In the genomic region with DNA sequence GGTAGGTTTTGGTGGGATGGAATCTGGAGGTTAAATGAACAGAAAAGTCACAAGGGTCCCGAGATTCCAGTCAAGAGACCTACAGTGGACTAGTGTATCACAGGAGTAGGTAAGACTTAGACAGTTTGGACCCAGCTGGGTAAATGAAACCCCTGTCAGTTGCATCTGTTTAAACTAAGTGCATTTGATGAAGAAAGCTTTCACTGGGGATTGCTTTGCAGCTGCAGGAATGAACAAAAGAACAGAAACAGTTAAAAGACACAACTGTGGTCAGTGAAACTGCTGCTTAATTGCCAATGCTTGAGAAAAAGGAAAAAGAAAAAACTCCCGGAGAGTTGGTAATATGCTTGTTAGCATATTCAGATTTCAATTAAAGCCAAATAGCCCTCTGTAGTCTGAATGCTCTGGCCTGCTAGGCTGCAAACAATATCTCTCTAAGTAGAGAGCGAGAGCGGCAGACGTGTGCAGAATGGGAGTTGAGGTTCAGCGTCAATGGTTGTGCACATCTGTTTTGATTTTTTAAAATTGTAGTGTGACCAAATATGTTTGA, we compare ENCODE assay signal across 1 cellular context.
TF ChIP-seq lines count a peak whose summit lies in the region.

No MANE protein-coding gene starts in this region.

TF ChIP-seq in H1, 55 proteins besides CTCF, POLR2A, EP300 and RAD21:
- TF ChIP-seq NANOG (IDR thresholded peaks at IDR 0.05; ENCODE audit: insufficient read depth, low read depth, low read length, poor library complexity, severe bottlenecking) (peak; percentile 81), SP4 (IDR thresholded peaks at IDR 0.05; ENCODE audit: low read length) (no peak), TCF12 (IDR thresholded peaks at IDR 0.05; ENCODE audit: low read depth, low read length) (0 out of 2 replicates have a peak, but pooled peaks have one; percentile 74), SIN3A (conservative IDR thresholded peaks at IDR 0.05 in 1 of 2, IDR thresholded peaks at IDR 0.05 in 1 of 2; ENCODE audit: low read depth in 1 of 2, low read length in 2 of 2) (peak; percentile 35 to 66; a peak in 2 of 4 replicates), SUZ12 (IDR thresholded peaks at IDR 0.05; ENCODE audit: low read length) (no peak), SP1 (IDR thresholded peaks at IDR 0.05; ENCODE audit: low read depth, low read length) (peak; percentile 58)
